ENCODE assay signal across 11 cellular contexts in the genomic region with DNA sequence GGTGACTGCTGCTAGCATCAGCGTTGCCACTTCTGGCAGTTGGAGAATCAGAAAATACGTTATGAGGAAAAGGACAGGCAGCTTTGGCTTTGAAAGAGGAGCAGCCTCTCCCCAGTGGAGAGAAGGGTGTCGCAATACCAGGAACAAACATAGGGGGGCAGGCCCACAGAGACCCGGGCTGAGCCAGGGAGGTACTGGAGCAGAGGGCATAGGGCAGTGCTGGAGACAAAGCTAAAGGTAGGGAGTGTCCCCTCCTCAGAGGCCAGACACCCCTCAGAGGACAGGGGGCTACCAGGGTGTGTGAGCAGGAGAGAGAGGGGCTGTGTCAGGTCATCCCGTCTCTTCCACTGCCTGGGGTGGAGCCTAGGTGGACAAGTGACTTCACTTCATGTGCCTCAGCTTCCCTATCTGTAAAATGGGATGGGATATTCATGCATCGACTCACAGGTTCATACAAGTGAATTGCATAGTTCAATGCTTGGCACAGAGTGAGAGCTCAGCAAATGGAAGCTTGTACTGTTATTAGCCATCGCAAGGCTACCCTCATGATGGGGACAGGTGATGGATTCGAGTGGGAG. TPM values are rescaled to one million over a fixed set of nuclear protein-coding genes. Genes with fewer than 3 reads are reported as not detected.
DNase-seq lines count a peak whose midpoint lies in the region; ATAC-seq and TF ChIP-seq lines count a peak whose summit lies in the region.
"Had no signal": no experiment of that assay in that cellular context is flagged by ENCODE, and none has a peak within 500 bp of the region (broad histone marks: within the 10 kb centered on the region; RNA-seq: fewer than 3 reads in every experiment).

No MANE protein-coding gene starts in this region.

- no peak overlapping the region; the same call in 1 of the 2 replicates for H3K27ac Mint-ChIP-seq in GM23338

- peaks cover 4% of the 10 kb centered on the region for H3K27me3 Mint-ChIP-seq in GM23338 (ENCODE audit: insufficient read depth, low read depth, poor library complexity)

- intact Hi-C loops in spleen (cut with DNase I; ENCODE audit: low total_unique reads): no loop called here

- H3K9me3 Mint-ChIP-seq in GM23338: no peaks in the 10 kb centered on the region

- no peak for ATAC-seq in GM23338

- no peaks in the 10 kb centered on the region for H3K4me1 Mint-ChIP-seq in GM23338

- no peak for TF ChIP-seq POLR2A in spleen (IDR thresholded peaks at IDR 0.05)

- H3K4me2 ChIP-seq in GM23338: no peak overlapping the region

- H3K27me3 ChIP-seq in GM23338 (ENCODE audit: insufficient read depth) (no peaks in the 10 kb centered on the region), cardiac muscle cell (no peaks in the 10 kb centered on the region), spleen (replicated peaks in 1 of 7) (no peaks in the 10 kb centered on the region)

- TF ChIP-seq CTCF in GM23338 (conservative IDR thresholded peaks at IDR 0.05; ENCODE audit: low read depth in 2 of 2): peak; percentile 19 to 33; a peak in 2 of 4 replicates
- peak; percentile 20 for TF ChIP-seq CTCF in cardiac muscle cell (IDR thresholded peaks at IDR 0.05; ENCODE audit: low read depth, low read length)
- TF ChIP-seq CTCF in spleen (IDR thresholded peaks at IDR 0.05 in 8 of 11, conservative IDR thresholded peaks at IDR 0.05 in 3 of 11): no peak

- no peak overlapping the region for H2AFZ ChIP-seq in GM23338
- H2AFZ ChIP-seq: parathyroid adenoma had no signal

- H3K4me3 ChIP-seq in GM23338 (no peak overlapping the region), cardiac muscle cell (no peak overlapping the region), spleen (no peak overlapping the region)

- no peaks in the 10 kb centered on the region for H3K9me3 ChIP-seq in cardiac muscle cell (ENCODE audit: low read depth)
- H3K9me3 ChIP-seq in spleen: no peaks in the 10 kb centered on the region

- H3K27ac ChIP-seq in GM23338 (ENCODE audit: low read depth) (no peak overlapping the region), angular gyrus (ENCODE audit: low read depth, low read length) (peak overlapping the region; percentile 86), cardiac muscle cell (no peak overlapping the region), spleen (peak overlapping the region; percentile 27 to 83 (median 70))
- H3K27ac ChIP-seq: parathyroid adenoma had no signal

- 67 to 79% (median 68%) methylated on average over 8 of the region's 8 CpGs for WGBS in spleen, 5 donors

- H3K4me3 Mint-ChIP-seq in GM23338: no peak overlapping the region; the same call in 2 of the 3 replicates

- H3K36me3 ChIP-seq in GM23338 (ENCODE audit: insufficient read depth) (peaks cover 5% of the 10 kb centered on the region; the same call in 1 of the 2 replicates), cardiac muscle cell (peaks cover 5% of the 10 kb centered on the region), spleen (peaks cover 0 to 38% (median 0%) of the 10 kb centered on the region in 6 donors)

- no peak for DNase-seq in GM23338 (ENCODE audit: low spot score)
- DNase-seq in cardiac muscle cell (ENCODE audit: low read depth in 1 of 2, low spot score in 1 of 2): peak in 1 of 2 donors; percentile 28
- no peak for DNase-seq in spleen
- no peak for DNase-seq in NCI-H69 (lab: John Stamatoyannopoulos, UW)
- DNase-seq in NCI-H774 (lab: John Stamatoyannopoulos, UW): no peak
- DNase-seq in DMS 273 (lab: John Stamatoyannopoulos, UW; ENCODE audit: unreplicated experiment): no peak
- DNase-seq in DMS153 treated with DMSO at 0.1 percent for 48 hours (lab: John Stamatoyannopoulos, UW; ENCODE audit: unreplicated experiment): no peak
- DNase-seq: DMS153, NCI-H1694 had no signal

- H3K4me1 ChIP-seq in GM23338 (ENCODE audit: insufficient read depth) (no peaks in the 10 kb centered on the region), cardiac muscle cell (ENCODE audit: low read depth) (no peaks in the 10 kb centered on the region), spleen (peaks cover 4 to 65% (median 35%) of the 10 kb centered on the region in 6 donors)
- H3K4me1 ChIP-seq: parathyroid adenoma had no signal

- no peaks in the 10 kb centered on the region for H4K20me1 ChIP-seq in GM23338 (replicated peaks; ENCODE audit: insufficient read depth)

- no peaks in the 10 kb centered on the region for H3K79me2 ChIP-seq in GM23338 (replicated peaks; ENCODE audit: insufficient read depth)
- H3K79me2 ChIP-seq: parathyroid adenoma had no signal

- H3K36me3 Mint-ChIP-seq in GM23338 (ENCODE audit: low read depth): peaks cover 25% of the 10 kb centered on the region

- H3F3A ChIP-seq in GM23338 (replicated peaks; ENCODE audit: low read depth): 0 out of 2 replicates have a peak, but pooled peaks cover 2% of the 10 kb centered on the region

- H3K9me2 ChIP-seq in GM23338 (ENCODE audit: insufficient read depth): no peaks in the 10 kb centered on the region

TF ChIP-seq in GM23338, 12 proteins besides CTCF, POLR2A, EP300 and RAD21:
- TF ChIP-seq ETS1 (IDR thresholded peaks at IDR 0.05) (no peak), JUNB (IDR thresholded peaks at IDR 0.05; ENCODE audit: unreplicated experiment) (no peak), ZNF114 (CRISPR knock-in tag; IDR thresholded peaks at IDR 0.05) (no peak), POLR2AphosphoS5 (IDR thresholded peaks at IDR 0.05; ENCODE audit: low read depth) (no peak), ZNF331 (CRISPR knock-in tag; IDR thresholded peaks at IDR 0.05; ENCODE audit: low read depth) (no peak), EZH2 (IDR thresholded peaks at IDR 0.05; ENCODE audit: low read depth, unreplicated experiment) (no peak)
- TF ChIP-seq, protein P1, sequence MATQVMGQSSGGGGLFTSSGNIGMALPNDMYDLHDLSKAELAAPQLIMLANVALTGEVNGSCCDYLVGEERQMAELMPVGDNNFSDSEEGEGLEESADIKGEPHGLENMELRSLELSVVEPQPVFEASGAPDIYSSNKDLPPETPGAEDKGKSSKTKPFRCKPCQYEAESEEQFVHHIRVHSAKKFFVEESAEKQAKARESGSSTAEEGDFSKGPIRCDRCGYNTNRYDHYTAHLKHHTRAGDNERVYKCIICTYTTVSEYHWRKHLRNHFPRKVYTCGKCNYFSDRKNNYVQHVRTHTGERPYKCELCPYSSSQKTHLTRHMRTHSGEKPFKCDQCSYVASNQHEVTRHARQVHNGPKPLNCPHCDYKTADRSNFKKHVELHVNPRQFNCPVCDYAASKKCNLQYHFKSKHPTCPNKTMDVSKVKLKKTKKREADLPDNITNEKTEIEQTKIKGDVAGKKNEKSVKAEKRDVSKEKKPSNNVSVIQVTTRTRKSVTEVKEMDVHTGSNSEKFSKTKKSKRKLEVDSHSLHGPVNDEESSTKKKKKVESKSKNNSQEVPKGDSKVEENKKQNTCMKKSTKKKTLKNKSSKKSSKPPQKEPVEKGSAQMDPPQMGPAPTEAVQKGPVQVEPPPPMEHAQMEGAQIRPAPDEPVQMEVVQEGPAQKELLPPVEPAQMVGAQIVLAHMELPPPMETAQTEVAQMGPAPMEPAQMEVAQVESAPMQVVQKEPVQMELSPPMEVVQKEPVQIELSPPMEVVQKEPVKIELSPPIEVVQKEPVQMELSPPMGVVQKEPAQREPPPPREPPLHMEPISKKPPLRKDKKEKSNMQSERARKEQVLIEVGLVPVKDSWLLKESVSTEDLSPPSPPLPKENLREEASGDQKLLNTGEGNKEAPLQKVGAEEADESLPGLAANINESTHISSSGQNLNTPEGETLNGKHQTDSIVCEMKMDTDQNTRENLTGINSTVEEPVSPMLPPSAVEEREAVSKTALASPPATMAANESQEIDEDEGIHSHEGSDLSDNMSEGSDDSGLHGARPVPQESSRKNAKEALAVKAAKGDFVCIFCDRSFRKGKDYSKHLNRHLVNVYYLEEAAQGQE (IDR thresholded peaks at IDR 0.05; ENCODE audit: unreplicated experiment): no peak

RNA-seq across cellular contexts. Expression of gene LIMD1, which starts 49.7 kb away (rescaled TPM):
- 21.8 and 31.5 TPM in 2 replicates for total RNA-seq in GM23338 (2014; rRNA removed; shearing (Covaris generic))
- 8.3 and 10.2 TPM in 2 replicates for polyA plus RNA-seq in GM23338 (2016; fragmentation: Nextera tagmentation; extraction: Ambion mirVana)
- 24.6 and 44.0 TPM in 2 replicates for total RNA-seq in cardiac muscle cell
- 19.4 and 30.3 TPM in 2 replicates for polyA plus RNA-seq in cardiac muscle cell
- total RNA-seq in spleen: 10 to 100 TPM; 41.5 to 58.5 (median 49.8) TPM
- polyA plus RNA-seq in spleen: 10 to 100 TPM in 1 of 3 donors, 1 to 10 TPM in 2; 5.3 to 15.9 (median 6.5) TPM

Comparison
In these comparisons a context has a peak if more than half of its experiments do, and no peak if none do; other contexts are left out.
1. H3K27ac ChIP-seq: peak in angular gyrus (single experiment) and spleen (8 of 8); none in GM23338 (single experiment) and cardiac muscle cell (single experiment).
2. CTCF ChIP-seq: peak in GM23338 (2 of 2) and cardiac muscle cell (single experiment); none in spleen (0 of 11).